Comparison of ENCODE assay signal across 17 cellular contexts in the genomic region with DNA sequence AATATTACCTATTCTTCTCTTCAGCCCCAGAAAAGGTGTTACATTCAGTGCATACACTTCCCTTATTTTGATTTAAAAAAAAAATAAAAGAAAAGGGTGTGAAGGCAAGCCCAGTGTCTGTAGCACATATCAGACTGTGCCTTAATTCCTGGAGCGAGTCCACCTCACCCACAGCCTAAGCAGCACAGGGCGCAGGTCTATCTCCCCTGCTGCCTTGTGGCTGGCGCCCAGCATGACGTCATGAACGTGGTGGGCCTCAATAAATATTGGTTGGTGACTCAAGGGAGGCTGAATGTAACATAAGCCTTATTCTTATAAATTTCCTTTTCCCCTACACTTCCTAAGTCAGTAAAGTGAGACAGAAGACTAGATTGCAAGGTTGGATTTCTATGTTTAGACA. TPM values are rescaled to one million over a fixed set of nuclear protein-coding genes. Genes with fewer than 3 reads are reported as not detected.
A peak's percentile ranks its signal among the peaks of the same experiment; 100 is the strongest.
DNase-seq lines count a peak whose midpoint lies in the region; ATAC-seq and FAIRE-seq lines count a peak whose summit lies in the region.
"Had no signal": no experiment of that assay in that cellular context is flagged by ENCODE, and none has a peak within 500 bp of the region (broad histone marks: within the 10 kb centered on the region; RNA-seq: fewer than 3 reads in every experiment).

No MANE protein-coding gene starts in this region.

- peaks cover 59% of the 10 kb centered on the region for H3K4me1 Mint-ChIP-seq in activated naive CD8-positive, alpha-beta T cell treated with anti-CD3 and anti-CD28 coated beads for 36 hours
- H3K4me1 Mint-ChIP-seq in naive thymus-derived CD8-positive, alpha-beta T cell, result peaks cover 15 to 77% (median 62%) of the 10 kb centered on the region in 4 donors

- H3K27me3 ChIP-seq in aorta (ENCODE audit: control insufficient read depth in 1 of 2, insufficient read depth in 2 of 2, low read length in 1 of 2), result no peaks in the 10 kb centered on the region

- no peaks in the 10 kb centered on the region for H3K9me3 Mint-ChIP-seq in activated naive CD8-positive, alpha-beta T cell treated with anti-CD3 and anti-CD28 coated beads for 36 hours
- H3K9me3 Mint-ChIP-seq in naive thymus-derived CD8-positive, alpha-beta T cell, result no peaks in the 10 kb centered on the region
- H3K9me3 Mint-ChIP-seq: HFFc6, neural crest cell had no signal

- peaks cover 1% of the 10 kb centered on the region for H3K9me3 ChIP-seq in aorta (ENCODE audit: control insufficient read depth, low read length)

- ATAC-seq in naive thymus-derived CD8-positive, alpha-beta T cell, result peak in 1 of 2 donors; percentile 42
- ATAC-seq in GM19351 (IDR thresholded peaks at IDR 0.05; ENCODE audit: unreplicated experiment), result no peak
- ATAC-seq in aorta (ENCODE audit: low FRiP score), result no peak
- no peak for ATAC-seq in esophagus mucosa

- H3K36me3 Mint-ChIP-seq in activated naive CD8-positive, alpha-beta T cell treated with anti-CD3 and anti-CD28 coated beads for 36 hours, result peaks cover 31% of the 10 kb centered on the region
- peaks cover 0 to 60% (median 20%) of the 10 kb centered on the region in 3 donors for H3K36me3 Mint-ChIP-seq in naive thymus-derived CD8-positive, alpha-beta T cell

- no peak overlapping the region for H3K27ac ChIP-seq in aorta (ENCODE audit: low read depth in 1 of 2, low read length in 2 of 2)
- H3K27ac ChIP-seq: RWPE1 had no signal

- POLR2A ChIA-PET in naive thymus-derived CD8-positive, alpha-beta T cell (lab: Charles Lee), result no interaction called here

- no peaks in the 10 kb centered on the region for H3K36me3 ChIP-seq in aorta (ENCODE audit: control insufficient read depth in 1 of 2, insufficient read depth in 2 of 2, low read length in 1 of 2)

- no peak overlapping the region for H3K4me3 ChIP-seq in aorta (ENCODE audit: low read length in 2 of 2)

- intact Hi-C loops in aorta (cut with DNase I), result no loop called here

- peak overlapping the region; percentile 12 for H3K27ac Mint-ChIP-seq in activated naive CD8-positive, alpha-beta T cell treated with anti-CD3 and anti-CD28 coated beads for 36 hours
- H3K27ac Mint-ChIP-seq in naive thymus-derived CD8-positive, alpha-beta T cell, result peak overlapping the region in 6 of 10 donors; percentile 7 to 100 (median 44)
- H3K27ac Mint-ChIP-seq: HFFc6 had no signal

- no peak for FAIRE-seq in RCC 7860 (lab: Jason Lieb, UNC)

- H3K27me3 Mint-ChIP-seq in activated naive CD8-positive, alpha-beta T cell treated with anti-CD3 and anti-CD28 coated beads for 36 hours, result no peaks in the 10 kb centered on the region
- H3K27me3 Mint-ChIP-seq in naive thymus-derived CD8-positive, alpha-beta T cell, result no peaks in the 10 kb centered on the region

- no peak overlapping the region for H3K4me3 Mint-ChIP-seq in activated naive CD8-positive, alpha-beta T cell treated with anti-CD3 and anti-CD28 coated beads for 36 hours
- peak overlapping the region in 1 of 10 donors; percentile 16 for H3K4me3 Mint-ChIP-seq in naive thymus-derived CD8-positive, alpha-beta T cell
- H3K4me3 Mint-ChIP-seq: HFFc6, neural crest cell had no signal

- DNase-seq in H4 (ENCODE audit: low spot score) (peak; percentile 29), RCC 7860 (ENCODE audit: low spot score) (peak; percentile 14), aorta (no peak), dedifferentiated amniotic fluid mesenchymal stem cell (ENCODE audit: extremely low spot score) (no peak)
- DNase-seq in activated naive CD8-positive, alpha-beta T cell treated with anti-CD3 and anti-CD28 coated beads for 36 hours, result peak; percentile 17
- peak in 1 of 10 donors; percentile 49 for DNase-seq in naive thymus-derived CD8-positive, alpha-beta T cell
- DNase-seq: caudate nucleus, head of caudate nucleus, HFFc6, NCI-H1417, NCI-H510A, T1000, trophoblast cell had no signal

- H3K4me1 ChIP-seq in aorta (ENCODE audit: control insufficient read depth in 1 of 2, insufficient read depth in 2 of 2, low read length in 2 of 2), result no peaks in the 10 kb centered on the region

- 68 to 72% methylated on average over 5 of the region's 5 CpGs for WGBS in aorta, 2 donors

RNA-seq across cellular contexts. Expression of gene ST3GAL5, which starts 26.4 kb away (rescaled TPM):
- total RNA-seq in H4 (2014; rRNA removed; shearing (Covaris generic)), result 17.7 TPM in 2 replicates
- 10 to 100 TPM; 14.6 to 15.1 TPM for total RNA-seq in activated naive CD8-positive, alpha-beta T cell treated with anti-CD3 and anti-CD28 coated beads for 36 hours
- total RNA-seq in naive thymus-derived CD8-positive, alpha-beta T cell, result 10 to 100 TPM; 42.1 to 44.1 TPM
- 10 to 100 TPM; 17.1 to 23.8 (median 17.3) TPM for polyA plus RNA-seq in naive thymus-derived CD8-positive, alpha-beta T cell
- 10 to 100 TPM; 15.7 to 29.8 TPM for total RNA-seq in aorta
- 10 to 100 TPM in 1 of 2 donors, 1 to 10 TPM in 1; 3.3 to 15.8 TPM for polyA plus RNA-seq in aorta
- total RNA-seq in esophagus mucosa, result 1.2 TPM

Comparison
In these comparisons a context has a peak if more than half of its experiments do, and no peak if none do; other contexts are left out.
1. DNase-seq: peak in H4 (single experiment), RCC 7860 (single experiment) and activated naive CD8-positive, alpha-beta T cell treated with anti-CD3 and anti-CD28 coated beads for 36 hours (single experiment); none in aorta (0 of 2) and dedifferentiated amniotic fluid mesenchymal stem cell (single experiment).